ENCODE assay signal across 8 cellular contexts in genomic region chr1:52141513-52142219, GRCh38. TPM values are rescaled to one million over a fixed set of nuclear protein-coding genes. Genes with fewer than 3 reads are reported as not detected.
DNase-seq lines count a peak whose midpoint lies in the region; ATAC-seq, FAIRE-seq and TF ChIP-seq lines count a peak whose summit lies in the region.

Gene ZFYVE9, plus strand, starts transcription at chr1:52142089. Its CDS starts 91,118 bp downstream, at chr1:52233207.

- no peaks in the 10 kb centered on the region for H3K9me3 ChIP-seq in CD8-positive, alpha-beta memory T cell (ENCODE audit: low read length)
- H3K9me3 ChIP-seq in Peyer's patch: no peaks in the 10 kb centered on the region

- peak within 1 kb of the TSS; percentile 51 to 90 (median 82) for H3K27ac Mint-ChIP-seq in CD8-positive, alpha-beta memory T cell
- H3K27ac Mint-ChIP-seq in activated T-helper 17 cell treated with anti-CD3 and anti-CD28 coated beads, Interleukin-2, amount 50 U/mL, for 72 hours: peak within 1 kb of the TSS; percentile 62
- peak within 1 kb of the TSS; percentile 67 to 96 (median 88) for H3K27ac Mint-ChIP-seq in naive thymus-derived CD8-positive, alpha-beta T cell
- H3K27ac Mint-ChIP-seq in stimulated activated naive CD8-positive, alpha-beta T cell treated with anti-CD3 and anti-CD28 coated beads, Interleukin-15, Interleukin-2, amounts not matched to agents 100 ng/mL and 50 ng/mL, for 24 hours: peak within 1 kb of the TSS; percentile 81

- H3K4me1 ChIP-seq in CD8-positive, alpha-beta memory T cell (ENCODE audit: insufficient read depth, low read length): peaks cover 25% of the 10 kb centered on the region
- peaks cover 0 to 32% (median 2%) of the 10 kb centered on the region in 4 donors for H3K4me1 ChIP-seq in Peyer's patch

- peaks cover 32 to 53% (median 39%) of the 10 kb centered on the region in 3 donors for H3K4me1 Mint-ChIP-seq in CD8-positive, alpha-beta memory T cell
- H3K4me1 Mint-ChIP-seq in activated T-helper 17 cell treated with anti-CD3 and anti-CD28 coated beads, Interleukin-2, amount 50 U/mL, for 72 hours: peaks cover 21% of the 10 kb centered on the region
- H3K4me1 Mint-ChIP-seq in naive thymus-derived CD8-positive, alpha-beta T cell: peaks cover 20 to 51% (median 36%) of the 10 kb centered on the region in 4 donors
- peaks cover 50% of the 10 kb centered on the region for H3K4me1 Mint-ChIP-seq in stimulated activated naive CD8-positive, alpha-beta T cell treated with anti-CD3 and anti-CD28 coated beads, Interleukin-15, Interleukin-2, amounts not matched to agents 100 ng/mL and 50 ng/mL, for 24 hours (ENCODE audit: low read depth)

- FAIRE-seq in HTR-8/SVneo (lab: Jason Lieb, UNC): peak; percentile 9

- H3K36me3 ChIP-seq in CD8-positive, alpha-beta memory T cell (ENCODE audit: insufficient read depth, low read length): no peaks in the 10 kb centered on the region
- no peaks in the 10 kb centered on the region for H3K36me3 ChIP-seq in Peyer's patch

- POLR2A ChIA-PET in CD8-positive, alpha-beta memory T cell (lab: Charles Lee): interaction anchor here (0.6 kb wide), 1 partner anchor 224 kb away, joined by 5 read pairs; no protein-coding TSS in a partner anchor
- POLR2A ChIA-PET in naive thymus-derived CD8-positive, alpha-beta T cell (lab: Charles Lee): interaction anchor here (0.7 to 1.0 kb wide), 3 partner anchors 8 to 226 kb away, joined by 3 to 7 read pairs (median 3); no protein-coding TSS in a partner anchor

- peak in 1 of 2 donors; percentile 36 for TF ChIP-seq POLR2A in Peyer's patch (IDR thresholded peaks at IDR 0.05)

- H3K36me3 Mint-ChIP-seq in CD8-positive, alpha-beta memory T cell: peaks cover 0 to 6% (median 0%) of the 10 kb centered on the region in 3 donors
- H3K36me3 Mint-ChIP-seq in activated T-helper 17 cell treated with anti-CD3 and anti-CD28 coated beads, Interleukin-2, amount 50 U/mL, for 72 hours (ENCODE audit: low read depth): no peaks in the 10 kb centered on the region
- H3K36me3 Mint-ChIP-seq in naive thymus-derived CD8-positive, alpha-beta T cell: no peaks in the 10 kb centered on the region
- no peaks in the 10 kb centered on the region for H3K36me3 Mint-ChIP-seq in stimulated activated naive CD8-positive, alpha-beta T cell treated with anti-CD3 and anti-CD28 coated beads, Interleukin-15, Interleukin-2, amounts not matched to agents 100 ng/mL and 50 ng/mL, for 24 hours (ENCODE audit: low read depth)

- peak within 1 kb of the TSS; percentile 87 to 95 (median 91) for H3K4me3 Mint-ChIP-seq in CD8-positive, alpha-beta memory T cell
- peak within 1 kb of the TSS; percentile 77 for H3K4me3 Mint-ChIP-seq in activated T-helper 17 cell treated with anti-CD3 and anti-CD28 coated beads, Interleukin-2, amount 50 U/mL, for 72 hours
- H3K4me3 Mint-ChIP-seq in naive thymus-derived CD8-positive, alpha-beta T cell: peak within 1 kb of the TSS; percentile 85 to 97 (median 90)
- peak within 1 kb of the TSS; percentile 83 for H3K4me3 Mint-ChIP-seq in stimulated activated naive CD8-positive, alpha-beta T cell treated with anti-CD3 and anti-CD28 coated beads, Interleukin-15, Interleukin-2, amounts not matched to agents 100 ng/mL and 50 ng/mL, for 24 hours

- CTCF ChIA-PET in CD8-positive, alpha-beta memory T cell (lab: Charles Lee): interaction anchor here (1.0 to 1.1 kb wide), 2 partner anchors 156 to 158 kb away, joined by 3 to 5 read pairs; no protein-coding TSS in a partner anchor

- peak within 1 kb of the TSS; percentile 63 for H3K4me3 ChIP-seq in CD8-positive, alpha-beta memory T cell (ENCODE audit: low read length)
- peak within 1 kb of the TSS; percentile 69 to 97 (median 82) for H3K4me3 ChIP-seq in Peyer's patch

- TF ChIP-seq CTCF in Peyer's patch (IDR thresholded peaks at IDR 0.05): peak; percentile 70 to 95 (median 84)

- H3K27me3 ChIP-seq in CD8-positive, alpha-beta memory T cell (ENCODE audit: insufficient read depth, low read length, poor library complexity, severe bottlenecking): no peaks in the 10 kb centered on the region
- no peaks in the 10 kb centered on the region for H3K27me3 ChIP-seq in Peyer's patch

- H3K9me3 Mint-ChIP-seq in CD8-positive, alpha-beta memory T cell: no peaks in the 10 kb centered on the region
- H3K9me3 Mint-ChIP-seq in activated T-helper 17 cell treated with anti-CD3 and anti-CD28 coated beads, Interleukin-2, amount 50 U/mL, for 72 hours: no peaks in the 10 kb centered on the region
- H3K9me3 Mint-ChIP-seq in naive thymus-derived CD8-positive, alpha-beta T cell: no peaks in the 10 kb centered on the region
- H3K9me3 Mint-ChIP-seq in stimulated activated naive CD8-positive, alpha-beta T cell treated with anti-CD3 and anti-CD28 coated beads, Interleukin-15, Interleukin-2, amounts not matched to agents 100 ng/mL and 50 ng/mL, for 24 hours: no peaks in the 10 kb centered on the region

- peak; percentile 63 for ATAC-seq in GM19467 (IDR thresholded peaks at IDR 0.05; ENCODE audit: unreplicated experiment)
- peak; percentile 69 for ATAC-seq in activated T-helper 17 cell treated with anti-CD3 and anti-CD28 coated beads, Interleukin-2, amount 50 U/mL, for 72 hours (replicated peaks)
- ATAC-seq in naive thymus-derived CD8-positive, alpha-beta T cell: peak; percentile 84 to 89

- DNase-seq in CD8-positive, alpha-beta memory T cell: peak; percentile 49 to 76 (median 69)
- DNase-seq in HTR-8/SVneo (ENCODE audit: insufficient read length, low spot score) (peak; percentile 61), Peyer's patch (peak; percentile 51 to 87 (median 84)), fibroblast of peridontal ligament (ENCODE audit: extremely low read depth) (peak; percentile 68)
- peak; percentile 51 to 77 (median 73) for DNase-seq in naive thymus-derived CD8-positive, alpha-beta T cell

- peak within 1 kb of the TSS; percentile 55 for H3K27ac ChIP-seq in CD8-positive, alpha-beta memory T cell (ENCODE audit: low read depth, low read length)
- H3K27ac ChIP-seq in Peyer's patch: peak within 1 kb of the TSS; percentile 79 to 92 (median 89)

- H3K27me3 Mint-ChIP-seq in CD8-positive, alpha-beta memory T cell: peaks cover 2 to 9% of the 10 kb centered on the region in 2 donors
- H3K27me3 Mint-ChIP-seq in activated T-helper 17 cell treated with anti-CD3 and anti-CD28 coated beads, Interleukin-2, amount 50 U/mL, for 72 hours: no peaks in the 10 kb centered on the region
- H3K27me3 Mint-ChIP-seq in naive thymus-derived CD8-positive, alpha-beta T cell: peaks cover 0 to 15% (median 0%) of the 10 kb centered on the region in 5 donors
- H3K27me3 Mint-ChIP-seq in stimulated activated naive CD8-positive, alpha-beta T cell treated with anti-CD3 and anti-CD28 coated beads, Interleukin-15, Interleukin-2, amounts not matched to agents 100 ng/mL and 50 ng/mL, for 24 hours: peaks cover 14% of the 10 kb centered on the region

RNA-seq across cellular contexts. Expression of gene ZFYVE9, which starts in this region (rescaled TPM):
- 1 to 10 TPM; 4.4 to 4.7 TPM for total RNA-seq in CD8-positive, alpha-beta memory T cell
- 3.2 TPM for polyA plus RNA-seq in CD8-positive, alpha-beta memory T cell
- 10 to 100 TPM; 21.6 to 36.3 (median 25.4) TPM for total RNA-seq in Peyer's patch
- total RNA-seq in activated T-helper 17 cell treated with anti-CD3 and anti-CD28 coated beads, Interleukin-2, amount 50 U/mL, for 72 hours: 1 to 10 TPM in 1 of 2 donors, under 1 TPM in 1; 0.99 to 1.8 TPM
- 10 to 100 TPM; 12.8 to 14.7 TPM for total RNA-seq in naive thymus-derived CD8-positive, alpha-beta T cell
- polyA plus RNA-seq in naive thymus-derived CD8-positive, alpha-beta T cell: 1 to 10 TPM; 1.5 to 4.3 (median 2.9) TPM

Comparison
In these comparisons a context has a peak if more than half of its experiments do, and no peak if none do; other contexts are left out.
1. Peak in every context shown above with its lines: DNase-seq, ATAC-seq, H3K4me3 ChIP-seq and H3K27ac ChIP-seq.